ENCODE assay signal across 35 cellular contexts in the genomic region with DNA sequence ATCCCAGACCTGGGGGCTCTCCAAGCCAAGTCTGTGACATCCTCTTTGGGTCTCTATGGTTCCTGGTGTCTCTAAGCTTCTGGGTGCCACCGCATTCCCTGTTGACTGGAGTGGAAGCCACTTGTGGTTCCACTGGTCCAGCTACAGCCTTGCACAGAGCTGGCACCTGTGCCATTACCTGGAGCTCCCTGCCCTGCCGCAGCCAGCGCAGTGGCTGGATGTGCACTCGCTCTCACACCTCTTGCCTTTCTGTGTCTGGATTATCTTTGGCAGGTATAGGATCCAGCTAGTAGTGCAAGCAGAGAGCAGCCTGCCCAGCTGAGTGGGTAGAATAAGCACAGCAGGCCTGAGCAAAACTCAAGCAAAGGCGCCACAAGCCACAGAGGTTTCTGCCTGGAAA.
"Had no signal": no experiment of that assay in that cellular context is flagged by ENCODE, and none has a peak within 500 bp of the region (broad histone marks: within the 10 kb centered on the region; RNA-seq: fewer than 3 reads in every experiment).

No MANE protein-coding gene starts in this region.

- H3K27ac ChIP-seq: adrenal gland, ascending aorta, cardiac muscle cell, VCaP had no signal

- H3K27ac Mint-ChIP-seq: activated B cell treated with CpG ODN at 0.5 μM for 24 hours; activated CD4-positive, alpha-beta memory T cell treated with anti-CD3 and anti-CD28 coated beads for 36 hours; activated CD4-positive, alpha-beta T cell treated with anti-CD3 and anti-CD28 coated beads, Interleukin-2, amount 10 ng/mL, durations not matched to agents 24 days and 14 days; activated CD8-positive, alpha-beta T cell treated with anti-CD3 and anti-CD28 coated beads for 36 hours; activated naive CD4-positive, alpha-beta T cell treated with anti-CD3 and anti-CD28 coated beads for 36 hours; activated naive CD4-positive, alpha-beta T cell treated with anti-CD3 and anti-CD28 coated beads, Interleukin-2, amount 50 U/mL, for 72 hours; activated naive CD8-positive, alpha-beta T cell treated with anti-CD3 and anti-CD28 coated beads for 36 hours; activated T-cell treated with anti-CD3 and anti-CD28 coated beads, Interleukin-2, amount 50 U/mL, for 72 hours; activated T-helper 1 cell treated with anti-CD3 and anti-CD28 coated beads, Interleukin-12 subunit alpha, Interleukin-12 subunit beta, Interleukin-2, Interleukin-4 antibody, amounts not matched to agents 30 ng/mL and 10 ng/mL and 1 ng/mL, durations not matched to agents 14 hours and 24 hours and 36 hours; activated T-helper 17 cell treated with anti-CD3 and anti-CD28 coated beads, Interleukin-2, amount 50 U/mL, for 72 hours; brain; T-helper 1 cell treated with Interleukin-12 subunit alpha and Interleukin-12 subunit beta and Interleukin-4 antibody, amounts not matched to agents 30 μg/mL and 1 μg/mL, for 36 hours; T-helper 2 cell treated with Interferon-gamma antibody and Interleukin-4, amounts not matched to agents 5 μg/mL and 100 μg/mL, for 36 hours had no signal

- DNase-seq: activated B cell treated with CpG ODN at 0.5 μM for 24 hours; activated CD4-positive, alpha-beta memory T cell treated with anti-CD3 and anti-CD28 coated beads for 36 hours; activated CD4-positive, alpha-beta T cell treated with anti-CD3 and anti-CD28 coated beads for 4 hours; activated CD4-positive, alpha-beta T cell treated with anti-CD3 and anti-CD28 coated beads, Interleukin-2, amount 10 ng/mL, durations not matched to agents 24 days and 14 days; activated CD4-positive, alpha-beta T cell treated with anti-CD3 and anti-CD28 coated beads, Interleukin-2, amount 50 U/mL, for 1 hour; activated CD4-positive, alpha-beta T cell treated with anti-CD3 and anti-CD28 coated beads, Interleukin-2, amount 50 U/mL, for 4 hours; activated CD4-positive, CD25-positive, alpha-beta regulatory T cell treated with anti-CD3 and anti-CD28 coated beads, Interleukin-2, amount 50 U/mL, for 72 hours; activated CD8-positive, alpha-beta memory T cell treated with anti-CD3 and anti-CD28 coated beads, Interleukin-2, amount 50 U/mL, for 4 hours; activated CD8-positive, alpha-beta T cell treated with anti-CD3 and anti-CD28 coated beads for 36 hours; activated effector memory CD4-positive, alpha-beta T cell treated with anti-CD3 and anti-CD28 coated beads, Interleukin-2, amount 50 U/mL, for 16 hours; activated gamma-delta T cell treated with Interleukin-2 at 50 U/mL for 16 hours; activated naive CD4-positive, alpha-beta T cell; activated naive CD4-positive, alpha-beta T cell treated with anti-CD3 and anti-CD28 coated beads for 36 hours; activated naive CD4-positive, alpha-beta T cell treated with anti-CD3 and anti-CD28 coated beads, Interleukin-2, amount 50 U/mL, for 16 hours; activated naive CD8-positive, alpha-beta T cell treated with anti-CD3 and anti-CD28 coated beads for 36 hours; activated T-cell treated with anti-CD3 and anti-CD28 coated beads for 4 hours; activated T-cell treated with anti-CD3 and anti-CD28 coated beads, Interleukin-2, amount 50 U/mL, for 1 hour; activated T-cell treated with anti-CD3 and anti-CD28 coated beads, Interleukin-2, amount 50 U/mL, for 4 hours; activated T-cell treated with anti-CD3 and anti-CD28 coated beads, Interleukin-2, amount 50 U/mL, for 72 hours; adrenal gland; amniotic stem cell; cerebellar nuclear complex; T-helper 1 cell; T-helper 2 cell; T-helper 9 cell had no signal

- H3K4me1 Mint-ChIP-seq: activated B cell treated with CpG ODN at 0.5 μM for 24 hours; activated CD4-positive, alpha-beta T cell treated with anti-CD3 and anti-CD28 coated beads, Interleukin-2, amount 10 ng/mL, durations not matched to agents 24 days and 14 days; activated naive CD8-positive, alpha-beta T cell treated with anti-CD3 and anti-CD28 coated beads for 36 hours; activated T-helper 17 cell treated with anti-CD3 and anti-CD28 coated beads, Interleukin-2, amount 50 U/mL, for 72 hours; brain; central memory CD8-positive, alpha-beta T cell had no signal

- H3K4me1 ChIP-seq: adrenal gland, ascending aorta had no signal

- H3K4me3 Mint-ChIP-seq: activated B cell treated with CpG ODN at 0.5 μM for 24 hours; activated CD4-positive, alpha-beta memory T cell treated with anti-CD3 and anti-CD28 coated beads for 36 hours; activated CD4-positive, alpha-beta T cell treated with anti-CD3 and anti-CD28 coated beads, Interleukin-2, amount 10 ng/mL, durations not matched to agents 24 days and 14 days; activated CD8-positive, alpha-beta T cell treated with anti-CD3 and anti-CD28 coated beads for 36 hours; activated naive CD4-positive, alpha-beta T cell treated with anti-CD3 and anti-CD28 coated beads for 36 hours; activated naive CD8-positive, alpha-beta T cell treated with anti-CD3 and anti-CD28 coated beads for 36 hours; activated T-cell treated with anti-CD3 and anti-CD28 coated beads, Interleukin-2, amount 50 U/mL, for 4 hours; activated T-cell treated with anti-CD3 and anti-CD28 coated beads, Interleukin-2, amount 50 U/mL, for 72 hours; activated T-helper 1 cell treated with anti-CD3 and anti-CD28 coated beads, Interleukin-12 subunit alpha, Interleukin-12 subunit beta, Interleukin-2, Interleukin-4 antibody, amounts not matched to agents 30 ng/mL and 10 ng/mL and 1 ng/mL, durations not matched to agents 14 hours and 24 hours and 36 hours; activated T-helper 17 cell treated with anti-CD3 and anti-CD28 coated beads, Interleukin-2, amount 50 U/mL, for 72 hours; brain; central memory CD8-positive, alpha-beta T cell; T-helper 1 cell treated with Interleukin-12 subunit alpha and Interleukin-12 subunit beta and Interleukin-4 antibody, amounts not matched to agents 30 μg/mL and 1 μg/mL, for 36 hours; T-helper 2 cell treated with Interferon-gamma antibody and Interleukin-4, amounts not matched to agents 5 μg/mL and 100 μg/mL, for 36 hours had no signal

- H3K36me3 Mint-ChIP-seq: activated CD4-positive, alpha-beta memory T cell treated with anti-CD3 and anti-CD28 coated beads for 36 hours; activated naive CD8-positive, alpha-beta T cell treated with anti-CD3 and anti-CD28 coated beads for 36 hours; brain had no signal

- H3K27me3 Mint-ChIP-seq: activated B cell treated with CpG ODN at 0.5 μM for 24 hours; activated CD4-positive, alpha-beta memory T cell treated with anti-CD3 and anti-CD28 coated beads for 36 hours; activated CD4-positive, alpha-beta T cell treated with anti-CD3 and anti-CD28 coated beads, Interleukin-2, amount 10 ng/mL, durations not matched to agents 24 days and 14 days; activated CD8-positive, alpha-beta T cell treated with anti-CD3 and anti-CD28 coated beads for 36 hours; activated naive CD8-positive, alpha-beta T cell treated with anti-CD3 and anti-CD28 coated beads for 36 hours; activated T-helper 17 cell treated with anti-CD3 and anti-CD28 coated beads, Interleukin-2, amount 50 U/mL, for 72 hours; brain; central memory CD8-positive, alpha-beta T cell had no signal

- ATAC-seq: activated CD8-positive, alpha-beta T cell treated with anti-CD3 and anti-CD28 coated beads for 36 hours; activated naive CD4-positive, alpha-beta T cell treated with anti-CD3 and anti-CD28 coated beads, Interleukin-2, amount 50 U/mL, for 72 hours; activated T-cell treated with anti-CD3 and anti-CD28 coated beads, Interleukin-2, amount 50 U/mL, for 4 hours; activated T-cell treated with anti-CD3 and anti-CD28 coated beads, Interleukin-2, amount 50 U/mL, for 72 hours; activated T-helper 17 cell treated with anti-CD3 and anti-CD28 coated beads, Interleukin-2, amount 50 U/mL, for 72 hours had no signal

- H3K4me3 ChIP-seq: adrenal gland, ascending aorta, cardiac muscle cell had no signal

- H3K27me3 ChIP-seq: adrenal gland, ascending aorta, cardiac muscle cell had no signal

- H3K36me3 ChIP-seq: adrenal gland, ascending aorta, cardiac muscle cell had no signal
